In genomic region chr12:53047221-53048032, GRCh38 we compare ENCODE assay signal across 8 cellular contexts. TPM values are rescaled to one million over a fixed set of nuclear protein-coding genes. Genes with fewer than 3 reads are reported as not detected.
DNase-seq lines count a peak whose midpoint lies in the region; ATAC-seq, FAIRE-seq and TF ChIP-seq lines count a peak whose summit lies in the region.

No MANE protein-coding gene starts in this region.

- H3K27ac ChIP-seq in keratinocyte (ENCODE audit: control insufficient read depth, insufficient read depth, low read length) = peak overlapping the region; percentile 55

- dilution Hi-C loops in keratinocyte (cut with MboI; ENCODE audit: extremely low pct_ligation_motif_present, low sequenced_read_pairs) = no loop called here

- peaks cover 2% of the 10 kb centered on the region for H3K9me1 ChIP-seq in keratinocyte (ENCODE audit: control insufficient read depth, extremely low read depth, insufficient read depth, low read length)

- H3K27me3 ChIP-seq in MG63 (no peaks in the 10 kb centered on the region), bronchial epithelial cell (ENCODE audit: control insufficient read depth, insufficient read depth, low read length) (no peaks in the 10 kb centered on the region), keratinocyte (ENCODE audit: control insufficient read depth, extremely low read depth, insufficient read depth, low read length) (no peaks in the 10 kb centered on the region)

- H3K9ac ChIP-seq in keratinocyte (ENCODE audit: control insufficient read depth, extremely low read depth, insufficient read depth, low read length) = peak overlapping the region; percentile 81

- H3K79me2 ChIP-seq in keratinocyte (ENCODE audit: control insufficient read depth, insufficient read depth, low read length) = no peaks in the 10 kb centered on the region

- H2AFZ ChIP-seq in keratinocyte (ENCODE audit: control insufficient read depth, low read length) = no peak overlapping the region

- peaks cover 6% of the 10 kb centered on the region for H4K20me1 ChIP-seq in keratinocyte (ENCODE audit: control insufficient read depth, extremely low read depth, insufficient read depth, low read length)

- H3K4me3 ChIP-seq in MG63 (peak overlapping the region; percentile 48), WI38 (ENCODE audit: low read depth, low read length) (peak overlapping the region; percentile 80), bronchial epithelial cell (ENCODE audit: low read depth, low read length) (peak overlapping the region; percentile 61), keratinocyte (ENCODE audit: control insufficient read depth in 2 of 3, extremely low read depth in 1 of 3, insufficient read depth in 2 of 3, low read depth in 1 of 3, low read length in 3 of 3) (peak overlapping the region in 2 of 3 experiments; percentile 9 to 42)

- TF ChIP-seq CTCF in WI38 (IDR thresholded peaks at IDR 0.05; ENCODE audit: low read depth, low read length) (no peak), bronchial epithelial cell (IDR thresholded peaks at IDR 0.05; ENCODE audit: insufficient read depth, low read length, severe bottlenecking) (peak; percentile 8), keratinocyte (optimal IDR thresholded peaks at IDR 0.05 in 1 of 3, IDR thresholded peaks at IDR 0.05 in 1 of 3, conservative IDR thresholded peaks at IDR 0.05 in 1 of 3; ENCODE audit: extremely low read depth in 1 of 3, insufficient read depth in 2 of 3, low read length in 3 of 3) (no peak)

- ATAC-seq in GM21825 (IDR thresholded peaks at IDR 0.05; ENCODE audit: unreplicated experiment) = peak; percentile 67
- ATAC-seq in HG02870 (IDR thresholded peaks at IDR 0.05; ENCODE audit: unreplicated experiment) = no peak

- FAIRE-seq in bronchial epithelial cell (lab: Jason Lieb, UNC) (no peak), keratinocyte (lab: Jason Lieb, UNC) (no peak)

- peaks cover 36% of the 10 kb centered on the region for H3K4me1 ChIP-seq in keratinocyte (ENCODE audit: control insufficient read depth, extremely low read depth, insufficient read depth, low read length)

- H3K36me3 ChIP-seq in MG63 (peaks cover 18% of the 10 kb centered on the region), bronchial epithelial cell (ENCODE audit: control insufficient read depth, insufficient read depth, low read length) (peaks cover 4% of the 10 kb centered on the region), keratinocyte (ENCODE audit: control insufficient read depth in 2 of 2, extremely low read depth in 1 of 2, insufficient read depth in 2 of 2, low read length in 2 of 2) (peaks cover 0 to 3% of the 10 kb centered on the region in 2 experiments)

- DNase-seq in EH (ENCODE audit: low read depth) (peak; percentile 88), MG63 (peak; percentile 84), bronchial epithelial cell (ENCODE audit: low read depth) (no peak), keratinocyte (ENCODE audit: low read depth, low spot score) (no peak)
- peak; percentile 59 to 64 for DNase-seq in stimulated activated CD4-positive, alpha-beta T cell treated with anti-CD3 and anti-CD28 coated beads, Interleukin-15, amount 100 ng/mL, for 1 hour (ENCODE audit: low read depth in 1 of 2, low spot score in 1 of 2)

- H3K9me3 ChIP-seq in MG63 (no peaks in the 10 kb centered on the region), keratinocyte (ENCODE audit: control insufficient read depth, low read depth, low read length) (no peaks in the 10 kb centered on the region)

- peak overlapping the region; percentile 100 for H3K4me2 ChIP-seq in keratinocyte (ENCODE audit: control insufficient read depth, extremely low read depth, insufficient read depth, low read depth, low read length)

RNA-seq across cellular contexts. Expression of gene TNS2, which starts 2.4 kb away (rescaled TPM):
- total RNA-seq in MG63 (2014; rRNA removed; shearing (Covaris generic); ENCODE audit: low replicate concordance) = 10.8 and 12.4 TPM in 2 replicates
- total RNA-seq in bronchial epithelial cell = 1.3 and 1.8 TPM in 2 replicates
- polyA plus RNA-seq in keratinocyte = 0.72 to 1.1 TPM (median 0.80 TPM) in 3 replicates
- polyA plus RNA-seq in keratinocyte (2011; ENCODE audit: low read depth) = not detected
- 0.63 and 1.3 TPM in 2 replicates for polyA plus RNA-seq in keratinocyte (2011; cell fraction: cytosol; rRNA removed)
- 7.0 and 12.7 TPM in 2 replicates for polyA plus RNA-seq in keratinocyte (2011; cell fraction: nucleus; rRNA removed)
- 0.89 and 2.3 TPM in 2 replicates for polyA plus RNA-seq in keratinocyte (2012; ENCODE audit: low replicate concordance)
- polyA minus RNA-seq in keratinocyte = 1.9 to 7.2 TPM (median 3.0 TPM) in 3 replicates
- polyA minus RNA-seq in keratinocyte (2011; cell fraction: cytosol; rRNA and poly(A)+ RNA removed) = 6.9 TPM
- polyA minus RNA-seq in keratinocyte (2011; cell fraction: nucleus; rRNA and poly(A)+ RNA removed) = 4.9 and 5.1 TPM in 2 replicates

RNA-seq across cellular contexts. Expression of gene SPRYD3, which starts 31.8 kb away (rescaled TPM):
- 22.1 and 23.9 TPM in 2 replicates for total RNA-seq in MG63 (2014; rRNA removed; shearing (Covaris generic); ENCODE audit: low replicate concordance)
- total RNA-seq in bronchial epithelial cell = 18.7 and 25.9 TPM in 2 replicates
- 27.5 to 34.2 TPM (median 32.4 TPM) in 3 replicates for polyA plus RNA-seq in keratinocyte
- 15.8 TPM for polyA plus RNA-seq in keratinocyte (2011; ENCODE audit: low read depth)
- polyA plus RNA-seq in keratinocyte (2011; cell fraction: cytosol; rRNA removed) = 29.2 and 39.1 TPM in 2 replicates
- 43.5 and 47.9 TPM in 2 replicates for polyA plus RNA-seq in keratinocyte (2011; cell fraction: nucleus; rRNA removed)
- polyA plus RNA-seq in keratinocyte (2012; ENCODE audit: low replicate concordance) = 24.7 and 33.8 TPM in 2 replicates
- 44.3 to 56.4 TPM (median 51.6 TPM) in 3 replicates for polyA minus RNA-seq in keratinocyte
- polyA minus RNA-seq in keratinocyte (2011; cell fraction: cytosol; rRNA and poly(A)+ RNA removed) = 38.4 TPM
- 17.9 and 23.7 TPM in 2 replicates for polyA minus RNA-seq in keratinocyte (2011; cell fraction: nucleus; rRNA and poly(A)+ RNA removed)

RNA-seq across cellular contexts. Expression of gene EIF4B, which starts 41.2 kb away (rescaled TPM):
- 684 and 692 TPM in 2 replicates for total RNA-seq in MG63 (2014; rRNA removed; shearing (Covaris generic); ENCODE audit: low replicate concordance)
- total RNA-seq in bronchial epithelial cell = 1,485 and 2,183 TPM in 2 replicates
- 323 to 422 TPM (median 378 TPM) in 3 replicates for polyA plus RNA-seq in keratinocyte
- polyA plus RNA-seq in keratinocyte (2011; ENCODE audit: low read depth) = 491 TPM
- polyA plus RNA-seq in keratinocyte (2011; cell fraction: cytosol; rRNA removed) = 436 and 450 TPM in 2 replicates
- polyA plus RNA-seq in keratinocyte (2011; cell fraction: nucleus; rRNA removed) = 235 and 262 TPM in 2 replicates
- polyA plus RNA-seq in keratinocyte (2012; ENCODE audit: low replicate concordance) = 323 and 351 TPM in 2 replicates
- 427 to 700 TPM (median 612 TPM) in 3 replicates for polyA minus RNA-seq in keratinocyte
- polyA minus RNA-seq in keratinocyte (2011; cell fraction: cytosol; rRNA and poly(A)+ RNA removed) = 447 TPM
- polyA minus RNA-seq in keratinocyte (2011; cell fraction: nucleus; rRNA and poly(A)+ RNA removed) = 142 and 249 TPM in 2 replicates

RNA-seq across cellular contexts. Expression of gene IGFBP6, which starts 50.0 kb away (rescaled TPM):
- 37.5 and 66.3 TPM in 2 replicates for total RNA-seq in MG63 (2014; rRNA removed; shearing (Covaris generic); ENCODE audit: low replicate concordance)
- 75.5 and 81.6 TPM in 2 replicates for total RNA-seq in bronchial epithelial cell
- 30.1 to 44.9 TPM (median 44.7 TPM) in 3 replicates for polyA plus RNA-seq in keratinocyte
- polyA plus RNA-seq in keratinocyte (2011; ENCODE audit: low read depth) = 1.5 TPM
- 23.3 and 50.1 TPM in 2 replicates for polyA plus RNA-seq in keratinocyte (2011; cell fraction: cytosol; rRNA removed)
- 20.4 and 27.0 TPM in 2 replicates for polyA plus RNA-seq in keratinocyte (2011; cell fraction: nucleus; rRNA removed)
- 3.5 and 57.4 TPM in 2 replicates for polyA plus RNA-seq in keratinocyte (2012; ENCODE audit: low replicate concordance)
- polyA minus RNA-seq in keratinocyte = 20.2 to 50.6 TPM (median 35.2 TPM) in 3 replicates
- polyA minus RNA-seq in keratinocyte (2011; cell fraction: cytosol; rRNA and poly(A)+ RNA removed) = 48.5 TPM
- polyA minus RNA-seq in keratinocyte (2011; cell fraction: nucleus; rRNA and poly(A)+ RNA removed) = 7.1 and 7.3 TPM in 2 replicates

RNA-seq across cellular contexts. Expression of gene SOAT2, which starts 55.9 kb away (rescaled TPM):
- total RNA-seq in MG63 (2014; rRNA removed; shearing (Covaris generic); ENCODE audit: low replicate concordance) = not detected in 2 replicates
- not detected in 2 replicates for total RNA-seq in bronchial epithelial cell
- 0.08 TPM in 1 of 3 replicates, not detected in the others for polyA plus RNA-seq in keratinocyte
- polyA plus RNA-seq in keratinocyte (2011; ENCODE audit: low read depth) = not detected
- polyA plus RNA-seq in keratinocyte (2011; cell fraction: cytosol; rRNA removed) = 0.05 TPM in 1 of 2 replicates, not detected in the other
- 0.07 TPM in 1 of 2 replicates, not detected in the other for polyA plus RNA-seq in keratinocyte (2011; cell fraction: nucleus; rRNA removed)
- 0.10 TPM in 1 of 2 replicates, not detected in the other for polyA plus RNA-seq in keratinocyte (2012; ENCODE audit: low replicate concordance)
- 0.16 TPM in 1 of 3 replicates, not detected in the others for polyA minus RNA-seq in keratinocyte
- not detected for polyA minus RNA-seq in keratinocyte (2011; cell fraction: cytosol; rRNA and poly(A)+ RNA removed)
- polyA minus RNA-seq in keratinocyte (2011; cell fraction: nucleus; rRNA and poly(A)+ RNA removed) = not detected in 2 replicates

Comparison
In these comparisons a context has a peak if more than half of its experiments do, and no peak if none do; other contexts are left out.
1. DNase-seq: peak in EH (single experiment), MG63 (single experiment) and stimulated activated CD4-positive, alpha-beta T cell treated with anti-CD3 and anti-CD28 coated beads, Interleukin-15, amount 100 ng/mL, for 1 hour (2 of 2); none in bronchial epithelial cell (single experiment) and keratinocyte (single experiment).
2. H3K4me3 ChIP-seq: peak in every context shown above with its lines; median percentile 80 in WI38; 61 in bronchial epithelial cell; 48 in MG63; 26 in keratinocyte.